ENCODE assay signal across 8 cellular contexts in the genomic region with DNA sequence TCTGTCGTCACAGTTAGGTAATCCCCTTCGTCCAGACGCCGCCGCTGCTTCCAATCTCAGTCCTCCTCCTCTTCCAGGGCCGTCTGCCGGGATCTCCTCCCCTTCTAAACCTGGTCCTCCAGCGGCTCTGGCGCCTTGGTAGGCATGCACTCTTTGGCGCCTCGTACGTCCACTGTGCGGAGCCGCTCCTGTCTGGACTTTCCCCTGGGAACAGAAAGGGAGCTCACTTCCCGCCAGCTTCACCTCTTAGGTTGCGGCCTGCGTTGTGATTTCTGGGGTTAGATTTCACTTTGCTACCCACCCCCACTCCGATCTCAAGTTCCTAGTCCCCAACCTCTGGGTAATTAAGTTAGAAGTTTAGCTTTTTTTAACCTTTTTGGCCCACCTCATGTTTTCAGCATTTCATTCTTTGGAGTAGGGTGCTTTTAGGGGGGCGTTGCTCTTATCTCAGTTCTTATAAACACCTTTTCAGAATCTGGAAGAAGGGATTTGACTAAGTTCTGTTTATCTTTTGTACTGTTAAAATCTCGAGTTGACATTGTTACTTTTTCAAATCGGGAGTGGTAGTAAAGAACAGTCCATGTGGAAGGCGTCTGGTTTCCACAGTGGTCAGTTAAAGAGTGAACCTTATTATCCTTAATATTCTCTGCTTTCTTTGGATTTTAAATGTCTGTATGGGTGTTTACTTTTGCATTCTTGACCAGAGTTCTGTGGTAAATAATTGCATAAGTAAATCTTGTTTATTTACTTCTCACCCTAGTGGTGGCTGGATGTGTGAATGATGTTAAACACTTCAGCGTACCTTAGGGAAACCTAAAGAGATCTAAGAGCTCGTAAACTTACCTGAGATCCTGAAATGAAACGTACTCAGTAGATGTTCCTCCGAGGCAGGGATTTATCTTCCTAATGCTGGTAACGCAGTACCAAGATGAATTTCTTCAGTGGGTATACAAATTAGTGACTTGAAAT. TPM values are rescaled to one million over a fixed set of nuclear protein-coding genes. Genes with fewer than 3 reads are reported as not detected.
DNase-seq lines count a peak whose midpoint lies in the region; ATAC-seq and TF ChIP-seq lines count a peak whose summit lies in the region.

No MANE protein-coding gene starts in this region.

- H3K4me1 ChIP-seq in right atrium auricular region, result peaks cover 0 to 29% of the 10 kb centered on the region in 2 donors

- no peaks in the 10 kb centered on the region for H3K27me3 ChIP-seq in right atrium auricular region

- H3K4me1 Mint-ChIP-seq in activated CD4-positive, alpha-beta T cell treated with anti-CD3 and anti-CD28 coated beads, Interleukin-2, amount 10 ng/mL, durations not matched to agents 7 days and 5 days, result peaks cover 46% of the 10 kb centered on the region
- peaks cover 26% of the 10 kb centered on the region for H3K4me1 Mint-ChIP-seq in activated naive CD8-positive, alpha-beta T cell treated with anti-CD3 and anti-CD28 coated beads for 36 hours

- peak overlapping the region; percentile 99 for H3K27ac Mint-ChIP-seq in activated CD4-positive, alpha-beta T cell treated with anti-CD3 and anti-CD28 coated beads, Interleukin-2, amount 10 ng/mL, durations not matched to agents 7 days and 5 days
- H3K27ac Mint-ChIP-seq in activated naive CD8-positive, alpha-beta T cell treated with anti-CD3 and anti-CD28 coated beads for 36 hours, result peak overlapping the region; percentile 99

- peak overlapping the region; percentile 92 to 97 for H3K27ac ChIP-seq in right atrium auricular region

- H3K9me3 ChIP-seq in right atrium auricular region, result no peaks in the 10 kb centered on the region

- intact Hi-C loops in sciatic nerve (cut with DNase I), result no loop called here

- no peak for TF ChIP-seq CTCF in right atrium auricular region (IDR thresholded peaks at IDR 0.05)

- peaks cover 26% of the 10 kb centered on the region for H3K36me3 Mint-ChIP-seq in activated CD4-positive, alpha-beta T cell treated with anti-CD3 and anti-CD28 coated beads, Interleukin-2, amount 10 ng/mL, durations not matched to agents 7 days and 5 days (ENCODE audit: low read depth)
- peaks cover 22% of the 10 kb centered on the region for H3K36me3 Mint-ChIP-seq in activated naive CD8-positive, alpha-beta T cell treated with anti-CD3 and anti-CD28 coated beads for 36 hours

- DNase-seq in activated CD4-positive, alpha-beta T cell treated with anti-CD3 and anti-CD28 coated beads, Interleukin-2, amount 10 ng/mL, durations not matched to agents 7 days and 5 days, result peak; percentile 14
- no peak for DNase-seq in activated CD4-positive, alpha-beta T cell treated with anti-CD3 and anti-CD28 coated beads, Interleukin-2, amount 50 U/mL, for 4 hours
- DNase-seq in HEK293T (ENCODE audit: extremely low spot score) (peak; percentile 38), NCI-H146 treated with DMSO at 0.1 percent for 48 hours (lab: John Stamatoyannopoulos, UW; ENCODE audit: unreplicated experiment) (peak; percentile 63), right atrium auricular region (ENCODE audit: low spot score) (no peak), sciatic nerve (ENCODE audit: low spot score) (no peak), putamen (ENCODE audit: low spot score) (no peak)
- DNase-seq in activated naive CD8-positive, alpha-beta T cell treated with anti-CD3 and anti-CD28 coated beads for 36 hours, result no peak

- H3K27me3 Mint-ChIP-seq in activated CD4-positive, alpha-beta T cell treated with anti-CD3 and anti-CD28 coated beads, Interleukin-2, amount 10 ng/mL, durations not matched to agents 7 days and 5 days, result no peaks in the 10 kb centered on the region
- no peaks in the 10 kb centered on the region for H3K27me3 Mint-ChIP-seq in activated naive CD8-positive, alpha-beta T cell treated with anti-CD3 and anti-CD28 coated beads for 36 hours

- no peaks in the 10 kb centered on the region for H3K36me3 ChIP-seq in right atrium auricular region

- no peaks in the 10 kb centered on the region for H3K9me3 Mint-ChIP-seq in activated CD4-positive, alpha-beta T cell treated with anti-CD3 and anti-CD28 coated beads, Interleukin-2, amount 10 ng/mL, durations not matched to agents 7 days and 5 days
- H3K9me3 Mint-ChIP-seq in activated naive CD8-positive, alpha-beta T cell treated with anti-CD3 and anti-CD28 coated beads for 36 hours, result no peaks in the 10 kb centered on the region

- CTCF ChIA-PET in activated CD4-positive, alpha-beta T cell treated with anti-CD3 and anti-CD28 coated beads, Interleukin-2, amount 10 ng/mL, durations not matched to agents 7 days and 5 days (lab: Charles Lee), result interaction anchor here (0.6 to 2.1 kb wide), 8 partner anchors 14 to 140 kb away, joined by 3 to 6 read pairs (median 4); a partner anchor contains a TSS
- CTCF ChIA-PET in HEK293T (lab: Yijun Ruan, JAX), result interaction anchor here (0.6 kb wide), 1 partner anchor 81 kb away, joined by 3 read pairs; no protein-coding TSS in a partner anchor

- ATAC-seq in sciatic nerve, result peak; percentile 25

- peak overlapping the region; percentile 92 for H3K4me3 Mint-ChIP-seq in activated CD4-positive, alpha-beta T cell treated with anti-CD3 and anti-CD28 coated beads, Interleukin-2, amount 10 ng/mL, durations not matched to agents 7 days and 5 days
- H3K4me3 Mint-ChIP-seq in activated naive CD8-positive, alpha-beta T cell treated with anti-CD3 and anti-CD28 coated beads for 36 hours, result peak overlapping the region; percentile 95

- POLR2A ChIA-PET in activated CD4-positive, alpha-beta T cell treated with anti-CD3 and anti-CD28 coated beads, Interleukin-2, amount 10 ng/mL, durations not matched to agents 7 days and 5 days (lab: Charles Lee), result interaction anchor here (0.6 to 1.5 kb wide), 4 partner anchors 16 to 140 kb away, joined by 3 to 7 read pairs (median 4); a partner anchor contains a TSS
- POLR2A ChIA-PET in HEK293T (lab: Yijun Ruan, JAX), result interaction anchor here (0.6 to 2.8 kb wide), 15 partner anchors 8 to 139 kb away, joined by 3 to 33 read pairs (median 5); a partner anchor contains a TSS

- H3K4me3 ChIP-seq in right atrium auricular region, result peak overlapping the region; percentile 71 to 96

TF ChIP-seq in HEK293T, 16 proteins besides CTCF, POLR2A, EP300 and RAD21:
- TF ChIP-seq L3MBTL2 (conservative IDR thresholded peaks at IDR 0.05) (0 out of 2 replicates have a peak, but pooled peaks have one; percentile 44), TARDBP (IDR thresholded peaks at IDR 0.05) (no peak)
TF ChIP-seq in HEK293T: peak in this region for 1.

RNA-seq across cellular contexts. Expression of a gene that starts 0.6 kb away (rescaled TPM):
- total RNA-seq in activated CD4-positive, alpha-beta T cell treated with anti-CD3 and anti-CD28 coated beads, Interleukin-2, amount 10 ng/mL, durations not matched to agents 7 days and 5 days, result 10 to 100 TPM; 76.1 to 88.2 TPM
- total RNA-seq in activated naive CD8-positive, alpha-beta T cell treated with anti-CD3 and anti-CD28 coated beads for 36 hours, result 10 to 100 TPM; 79.9 to 85.4 TPM
- total RNA-seq in right atrium auricular region, result 10 to 100 TPM; 22.5 to 32.9 TPM
- total RNA-seq in sciatic nerve, result 49.5 TPM

Comparison
In these comparisons a context has a peak if more than half of its experiments do, and no peak if none do; other contexts are left out.
1. DNase-seq: peak in activated CD4-positive, alpha-beta T cell treated with anti-CD3 and anti-CD28 coated beads, Interleukin-2, amount 10 ng/mL, durations not matched to agents 7 days and 5 days (single experiment), HEK293T (single experiment) and NCI-H146 treated with DMSO at 0.1 percent for 48 hours (single experiment); none in activated CD4-positive, alpha-beta T cell treated with anti-CD3 and anti-CD28 coated beads, Interleukin-2, amount 50 U/mL, for 4 hours (0 of 2), activated naive CD8-positive, alpha-beta T cell treated with anti-CD3 and anti-CD28 coated beads for 36 hours (single experiment), right atrium auricular region (single experiment), sciatic nerve (single experiment) and putamen (single experiment).